Comparison of ENCODE assay signal across 8 cellular contexts in genomic region chr4:43132010-43132582, GRCh38.
DNase-seq lines count a peak whose midpoint lies in the region; TF ChIP-seq lines count a peak whose summit lies in the region.

No MANE protein-coding gene starts in this region.

- no peaks in the 10 kb centered on the region for H3K36me3 Mint-ChIP-seq in mesothelial cell of epicardium

- H3K27me3 ChIP-seq in H7 (ENCODE audit: control insufficient read depth, insufficient read depth, low read length): no peaks in the 10 kb centered on the region
- no peaks in the 10 kb centered on the region for H3K27me3 ChIP-seq in dorsolateral prefrontal cortex
- H3K27me3 ChIP-seq in tibial artery: no peaks in the 10 kb centered on the region

- H3K36me3 ChIP-seq in H7 (replicated peaks; ENCODE audit: control insufficient read depth, insufficient read depth, low read length): no peaks in the 10 kb centered on the region
- H3K36me3 ChIP-seq in tibial artery: no peaks in the 10 kb centered on the region

- H3K27ac Mint-ChIP-seq in mesothelial cell of epicardium: no peak overlapping the region

- intact Hi-C loops in dorsolateral prefrontal cortex (cut with DNase I): no loop called here
- intact Hi-C loops in tibial artery (cut with DNase I; ENCODE audit: low total_unique reads): no loop called here

- no peak overlapping the region for H3K4me3 Mint-ChIP-seq in mesothelial cell of epicardium

- H3K4me3 ChIP-seq in H7 (ENCODE audit: insufficient read depth, low read depth, low read length) (no peak overlapping the region), dorsolateral prefrontal cortex (no peak overlapping the region), tibial artery (no peak overlapping the region)

- H3K27ac ChIP-seq in dorsolateral prefrontal cortex (no peak overlapping the region), tibial artery (no peak overlapping the region)

- TF ChIP-seq CTCF in dorsolateral prefrontal cortex (IDR thresholded peaks at IDR 0.05 in 54 of 56, conservative IDR thresholded peaks at IDR 0.05 in 2 of 56; ENCODE audit: low read depth in 1 of 56, partially characterized antibody in 56 of 56): peak; percentile 63 to 89 (median 78)
- peak; percentile 77 for TF ChIP-seq CTCF in mesothelial cell of epicardium (IDR thresholded peaks at IDR 0.05; ENCODE audit: unreplicated experiment)
- peak; percentile 56 to 71 for TF ChIP-seq CTCF in tibial artery (IDR thresholded peaks at IDR 0.05)

- H3K9me3 ChIP-seq in tibial artery: no peaks in the 10 kb centered on the region

- peaks cover 11% of the 10 kb centered on the region for H3K4me1 Mint-ChIP-seq in mesothelial cell of epicardium

- DNase-seq in activated effector memory CD4-positive, alpha-beta T cell treated with anti-CD3 and anti-CD28 coated beads, Interleukin-2, amount 50 U/mL, for 16 hours: peak; percentile 66
- DNase-seq in activated effector memory CD4-positive, alpha-beta T cell treated with Interleukin-2 at 50 U/mL for 16 hours: no peak
- DNase-seq in H7: peak; percentile 8
- DNase-seq in M059J (ENCODE audit: low read depth): peak; percentile 40
- DNase-seq in SK-N-DZ (ENCODE audit: low spot score): peak; percentile 53
- DNase-seq in dorsolateral prefrontal cortex: peak; percentile 48 to 82 (median 64)
- peak; percentile 36 to 79 for DNase-seq in mesothelial cell of epicardium (ENCODE audit: low spot score in 2 of 2, unreplicated experiment in 2 of 2)
- DNase-seq in tibial artery: no peak

- no peaks in the 10 kb centered on the region for H3K27me3 Mint-ChIP-seq in mesothelial cell of epicardium (ENCODE audit: low read depth)

- H3K9me3 Mint-ChIP-seq in mesothelial cell of epicardium: no peaks in the 10 kb centered on the region

- no peaks in the 10 kb centered on the region for H3K4me1 ChIP-seq in tibial artery

Comparison
In these comparisons a context has a peak if more than half of its experiments do, and no peak if none do; other contexts are left out.
1. DNase-seq: peak in activated effector memory CD4-positive, alpha-beta T cell treated with anti-CD3 and anti-CD28 coated beads, Interleukin-2, amount 50 U/mL, for 16 hours (single experiment), H7 (single experiment), M059J (single experiment), SK-N-DZ (single experiment), dorsolateral prefrontal cortex (10 of 10) and mesothelial cell of epicardium (2 of 2); none in activated effector memory CD4-positive, alpha-beta T cell treated with Interleukin-2 at 50 U/mL for 16 hours (single experiment) and tibial artery (0 of 2).
2. Peak in every context shown above with its lines, with median percentiles within 50 percentile points of each other: CTCF ChIP-seq.